Comparison of ENCODE assay signal across 16 cellular contexts in genomic region chr7:117612637-117613036, GRCh38.
"Had no signal": no experiment of that assay in that cellular context is flagged by ENCODE, and none has a peak within 500 bp of the region (broad histone marks: within the 10 kb centered on the region; RNA-seq: fewer than 3 reads in every experiment).

No MANE protein-coding gene starts in this region.

- H3K27me3 ChIP-seq: esophagus muscularis mucosa, hepatocyte, suprapubic skin had no signal

- H3K27ac ChIP-seq: esophagus muscularis mucosa, hepatocyte, prostate gland, skin epidermis, suprapubic skin had no signal

- H2AFZ ChIP-seq: hepatocyte had no signal

- H3K4me3 ChIP-seq: esophagus muscularis mucosa, hepatocyte, prostate gland, skin epidermis, suprapubic skin had no signal

- H3K4me1 Mint-ChIP-seq: activated T-helper 17 cell treated with anti-CD3 and anti-CD28 coated beads, Interleukin-2, amount 50 U/mL, for 72 hours; nephron progenitor cell had no signal

- H3K9me3 ChIP-seq: esophagus muscularis mucosa, prostate gland, suprapubic skin had no signal

- DNase-seq: activated CD4-positive, alpha-beta T cell treated with anti-CD3 and anti-CD28 coated beads, Interleukin-2, amount 50 U/mL, for 4 hours; activated CD4-positive, CD25-positive, alpha-beta regulatory T cell treated with anti-CD3 and anti-CD28 coated beads, Interleukin-2, amount 50 U/mL, for 72 hours; activated naive CD4-positive, alpha-beta T cell treated with anti-CD3 and anti-CD28 coated beads for 36 hours; kidney glomerular epithelial cell; mesendoderm; nephron progenitor cell; right cardiac atrium; stimulated activated CD4-positive, alpha-beta T cell treated with anti-CD3 and anti-CD28 coated beads, Interleukin-4, amount 100 ng/mL, for 4 hours; stimulated activated CD8-positive, alpha-beta memory T cell treated with anti-CD3 and anti-CD28 coated beads, Interleukin-4, amount 100 ng/mL, for 48 hours; stimulated activated naive CD8-positive, alpha-beta T cell treated with anti-CD3 and anti-CD28 coated beads, Interleukin-15, Interleukin-2, amounts not matched to agents 100 U/mL and 50 U/mL, for 24 hours had no signal

- H3K9me3 Mint-ChIP-seq: activated naive CD4-positive, alpha-beta T cell treated with anti-CD3 and anti-CD28 coated beads for 36 hours; activated T-helper 17 cell treated with anti-CD3 and anti-CD28 coated beads, Interleukin-2, amount 50 U/mL, for 72 hours; nephron progenitor cell had no signal

- H3K36me3 ChIP-seq: esophagus muscularis mucosa, prostate gland, suprapubic skin had no signal

- H3K4me2 ChIP-seq: hepatocyte had no signal

- H3K4me3 Mint-ChIP-seq: activated naive CD4-positive, alpha-beta T cell treated with anti-CD3 and anti-CD28 coated beads for 36 hours; activated T-helper 17 cell treated with anti-CD3 and anti-CD28 coated beads, Interleukin-2, amount 50 U/mL, for 72 hours; nephron progenitor cell had no signal

- H3K4me1 ChIP-seq: esophagus muscularis mucosa, prostate gland, suprapubic skin had no signal

- H3K79me2 ChIP-seq: hepatocyte had no signal

- ATAC-seq: activated T-helper 17 cell treated with anti-CD3 and anti-CD28 coated beads, Interleukin-2, amount 50 U/mL, for 72 hours; right cardiac atrium; stimulated activated naive CD8-positive, alpha-beta T cell treated with anti-CD3 and anti-CD28 coated beads, Interleukin-15, Interleukin-2, amounts not matched to agents 100 U/mL and 50 U/mL, for 24 hours had no signal

- H3K27ac Mint-ChIP-seq: activated naive CD4-positive, alpha-beta T cell treated with anti-CD3 and anti-CD28 coated beads for 36 hours; activated T-helper 17 cell treated with anti-CD3 and anti-CD28 coated beads, Interleukin-2, amount 50 U/mL, for 72 hours; nephron progenitor cell had no signal
